Comparison of ENCODE assay signal across 19 cellular contexts in genomic region chr5:132484386-132484715, GRCh38. TPM values are rescaled to one million over a fixed set of nuclear protein-coding genes. Genes with fewer than 3 reads are reported as not detected.
A peak's percentile ranks its signal among the peaks of the same experiment; 100 is the strongest.
DNase-seq lines count a peak whose midpoint lies in the region; ATAC-seq, FAIRE-seq and TF ChIP-seq lines count a peak whose summit lies in the region.
"Had no signal": no experiment of that assay in that cellular context is flagged by ENCODE, and none has a peak within 500 bp of the region (broad histone marks: within the 10 kb centered on the region; RNA-seq: fewer than 3 reads in every experiment).

No MANE protein-coding gene starts in this region.

- peaks cover 48 to 54% of the 10 kb centered on the region in 2 experiments for H3K36me3 ChIP-seq in GM12878 (ENCODE audit: control insufficient read depth in 2 of 2, insufficient read depth in 2 of 2, low read length in 1 of 2)
- H3K36me3 ChIP-seq: cardiac muscle cell had no signal

- POLR2A ChIA-PET in T-cell (lab: Charles Lee) (interaction anchor here (0.5 to 1.9 kb wide), 9 partner anchors 8 to 97 kb away, joined by 3 to 9 read pairs (median 4); no protein-coding TSS in a partner anchor), GM12878 (lab: Charles Lee) (interaction anchor here (1.7 to 24.5 kb wide), 4 partner anchors 17 to 57 kb away, joined by 4 to 389 read pairs (median 39); no protein-coding TSS in a partner anchor)

- FAIRE-seq in GM12878 (lab: Jason Lieb, UNC) = no peak
- FAIRE-seq: endothelial cell of umbilical vein, H1 had no signal

- H3K79me2 ChIP-seq in GM12878 (ENCODE audit: control insufficient read depth, insufficient read depth, low read length) = peaks cover 53% of the 10 kb centered on the region

- peaks cover 75% of the 10 kb centered on the region for H3K36me3 Mint-ChIP-seq in T-helper 2 cell treated with Interferon-gamma antibody and Interleukin-4, amounts not matched to agents 5 μg/mL and 100 μg/mL, for 36 hours (ENCODE audit: low read depth)
- H3K36me3 Mint-ChIP-seq in T-cell = peaks cover 63% of the 10 kb centered on the region
- peaks cover 19% of the 10 kb centered on the region for H3K36me3 Mint-ChIP-seq in endothelial cell (ENCODE audit: low read depth, unreplicated experiment)

- peaks cover 44% of the 10 kb centered on the region for H3K4me1 ChIP-seq in GM12878 (ENCODE audit: control insufficient read depth, insufficient read depth, low read length)

- intact Hi-C loops in GM12878 (cut with micrococcal nuclease; ENCODE audit: unreplicated experiment) = no loop called here

- H3K27ac Mint-ChIP-seq in T-helper 2 cell treated with Interferon-gamma antibody and Interleukin-4, amounts not matched to agents 5 μg/mL and 100 μg/mL, for 36 hours = peak overlapping the region; percentile 70
- H3K27ac Mint-ChIP-seq in T-cell (peak overlapping the region; percentile 96 to 97), endothelial cell (ENCODE audit: unreplicated experiment) (no peak overlapping the region)

- TF ChIP-seq EP300 in GM12878 (IDR thresholded peaks at IDR 0.05; ENCODE audit: borderline replicate concordance in 1 of 2, control insufficient read depth in 1 of 2, low read depth in 2 of 2, low read length in 2 of 2) = no peak

- CTCF ChIA-PET in T-cell (lab: Charles Lee) = interaction anchor here (1.2 to 2.5 kb wide), 2 partner anchors 17 kb away, joined by 3 to 7 read pairs; no protein-coding TSS in a partner anchor
- CTCF ChIA-PET in GM12878 (lab: Yijun Ruan, JAX) = interaction anchor here (0.7 to 2.7 kb wide), 8 partner anchors 12 to 64 kb away, joined by 3 to 7 read pairs (median 5); no protein-coding TSS in a partner anchor

- H3K27ac ChIP-seq in GM12878 (ENCODE audit: control insufficient read depth, insufficient read depth) = no peak overlapping the region
- H3K27ac ChIP-seq: cardiac muscle cell, KMS-11 had no signal

- TF ChIP-seq RAD21 in GM12878 (IDR thresholded peaks at IDR 0.05; ENCODE audit: insufficient read depth, low read depth, low read length) = no peak

- peaks cover 52% of the 10 kb centered on the region for H3K4me1 Mint-ChIP-seq in T-helper 2 cell treated with Interferon-gamma antibody and Interleukin-4, amounts not matched to agents 5 μg/mL and 100 μg/mL, for 36 hours (ENCODE audit: low read depth)
- H3K4me1 Mint-ChIP-seq in T-cell = peaks cover 76 to 85% (median 82%) of the 10 kb centered on the region in 3 donors
- H3K4me1 Mint-ChIP-seq in endothelial cell (ENCODE audit: unreplicated experiment) = peaks cover 9% of the 10 kb centered on the region

- SMC1A ChIA-PET in GM12878 (lab: Charles Lee; ENCODE audit: uncharacterized antibody, unreplicated experiment) = interaction anchor here (1.1 to 8.5 kb wide), 9 partner anchors 18 to 97 kb away, joined by 3 to 85 read pairs (median 4); no protein-coding TSS in a partner anchor

- BruUV-seq in GM12878 (replicated peaks; lab: Mats Ljungman, UMichigan) = no TSS peak

- peaks cover 39% of the 10 kb centered on the region for H4K20me1 ChIP-seq in GM12878 (ENCODE audit: control insufficient read depth, insufficient read depth)

- TF ChIP-seq POLR2A in GM12878 (IDR thresholded peaks at IDR 0.05; ENCODE audit: low read depth, low read length) = peak; percentile 49

- no peak overlapping the region for H2AFZ ChIP-seq in GM12878 (ENCODE audit: control insufficient read depth, low read depth, low read length)

- no peaks in the 10 kb centered on the region for H3K27me3 Mint-ChIP-seq in T-helper 2 cell treated with Interferon-gamma antibody and Interleukin-4, amounts not matched to agents 5 μg/mL and 100 μg/mL, for 36 hours (ENCODE audit: low read depth)
- no peaks in the 10 kb centered on the region for H3K27me3 Mint-ChIP-seq in T-cell
- peaks cover 10% of the 10 kb centered on the region for H3K27me3 Mint-ChIP-seq in endothelial cell (ENCODE audit: unreplicated experiment)

- no peaks in the 10 kb centered on the region for H3K27me3 ChIP-seq in GM12878 (replicated peaks in 1 of 2; ENCODE audit: control insufficient read depth in 2 of 2, insufficient read depth in 2 of 2, low read length in 1 of 2)

- H3K4me2 ChIP-seq in GM12878 (ENCODE audit: control insufficient read depth, insufficient read depth) = no peak overlapping the region
- H3K4me2 ChIP-seq: KMS-11 had no signal

- in situ Hi-C loops in GM12878 (cut with MboI) = no loop called here

- RAD21 ChIA-PET in GM12878 (lab: Charles Lee; ENCODE audit: unreplicated experiment) = interaction anchor here (1.1 to 27.2 kb wide), 3 partner anchors 18 to 64 kb away, joined by 3 to 453 read pairs (median 4); no protein-coding TSS in a partner anchor

- H3K9me3 Mint-ChIP-seq in T-helper 2 cell treated with Interferon-gamma antibody and Interleukin-4, amounts not matched to agents 5 μg/mL and 100 μg/mL, for 36 hours = no peaks in the 10 kb centered on the region
- H3K9me3 Mint-ChIP-seq in T-cell (no peaks in the 10 kb centered on the region), endothelial cell (ENCODE audit: unreplicated experiment) (no peaks in the 10 kb centered on the region)

- DNase-seq in T-helper 2 cell treated with Interferon-gamma antibody and Interleukin-4, amounts not matched to agents 5 μg/mL and 100 μg/mL, for 36 hours (ENCODE audit: low spot score) = no peak
- DNase-seq in T-helper 2 cell = no peak
- DNase-seq in T-cell = peak in 3 of 34 experiments; percentile 10 to 24 (median 11)
- DNase-seq in GM12878 (ENCODE audit: low read depth, low spot score) = no peak
- DNase-seq in stimulated activated CD8-positive, alpha-beta memory T cell treated with anti-CD3 and anti-CD28 coated beads, Interleukin-4, amount 100 ng/mL, for 48 hours = peak; percentile 22
- no peak for DNase-seq in NCI-H226
- no peak for DNase-seq in endothelial cell (ENCODE audit: low spot score)
- DNase-seq: 8988T, glutamatergic neuron, kidney glomerular epithelial cell, NCI-H187 treated with DMSO at 0.1 percent for 48 hours, retina, SHP77 treated with DMSO at 0.1 percent for 48 hours had no signal

- no peak overlapping the region for H3K4me3 ChIP-seq in GM12878
- H3K4me3 ChIP-seq: cardiac muscle cell had no signal

- 94% methylated on average over 3 of the region's 3 CpGs for WGBS in GM12878 (ENCODE audit: insufficient coverage, insufficient replicate concordance, low lambda C conversion rate, missing lambda C conversion rate)

- no peaks in the 10 kb centered on the region for H3K9me3 ChIP-seq in GM12878 (replicated peaks; ENCODE audit: control insufficient read depth, insufficient read depth, low read length)

- H3K9ac ChIP-seq in GM12878 (ENCODE audit: control insufficient read depth, insufficient read depth, low read length) = no peak overlapping the region
- H3K9ac ChIP-seq: KMS-11 had no signal

- H3K4me3 Mint-ChIP-seq in T-helper 2 cell treated with Interferon-gamma antibody and Interleukin-4, amounts not matched to agents 5 μg/mL and 100 μg/mL, for 36 hours = peak overlapping the region; percentile 43
- H3K4me3 Mint-ChIP-seq in T-cell (peak overlapping the region; percentile 37 to 96 (median 96)), endothelial cell (ENCODE audit: unreplicated experiment) (no peak overlapping the region)

- no peak for ATAC-seq in T-cell (replicated peaks in 1 of 4)
- ATAC-seq in GM12878 = no peak
- ATAC-seq in GM21526 (IDR thresholded peaks at IDR 0.05; ENCODE audit: low FRiP score, unreplicated experiment) = no peak

- TF ChIP-seq CTCF in GM12878 (IDR thresholded peaks at IDR 0.05 in 2 of 3, conservative IDR thresholded peaks at IDR 0.05 in 1 of 3; ENCODE audit: control insufficient read depth in 2 of 3, extremely low read depth in 1 of 3, insufficient read depth in 1 of 3, low read depth in 3 of 3, low read length in 3 of 3) = no peak
- no peak for TF ChIP-seq CTCF in endothelial cell (IDR thresholded peaks at IDR 0.05; ENCODE audit: unreplicated experiment)

TF ChIP-seq in GM12878, 131 proteins besides CTCF, POLR2A, EP300 and RAD21 (continues in another document):
- no peak for TF ChIP-seq SMAD5 (IDR thresholded peaks at IDR 0.05; ENCODE audit: low read depth)

RNA-seq across cellular contexts. Expression of gene IRF1, which starts 6.2 kb away (rescaled TPM):
- 100 to 1,000 TPM; 167 to 859 (median 252) TPM for total RNA-seq in T-cell
- 216 and 219 TPM in 2 replicates for total RNA-seq in GM12878 (2013; cell fraction: nucleolus; rRNA removed)
- 29.9 and 30.5 TPM in 2 replicates for total RNA-seq in GM12878 (2014; rRNA removed)
- total RNA-seq in GM12878 (2014; rRNA removed; fragmentation: Illumina TruSeq; extraction: Trizol) = 41.9 and 45.3 TPM in 2 replicates
- total RNA-seq in GM12878 (2021) = 68.0 and 74.1 TPM in 2 replicates
- 19.0 TPM for polyA plus RNA-seq in GM12878 (2011; ENCODE audit: low read depth)
- 37.5 and 50.7 TPM in 2 replicates for polyA plus RNA-seq in GM12878 (2011; rRNA removed)
- 60.7 and 77.3 TPM in 2 replicates for polyA plus RNA-seq in GM12878 (2011; cell fraction: cytosol; rRNA removed)
- 156 and 160 TPM in 2 replicates for polyA plus RNA-seq in GM12878 (2011; cell fraction: nucleus; rRNA removed)
- polyA plus RNA-seq in GM12878 (2012) = 32.8 and 47.6 TPM in 2 replicates
- 45.9 and 48.6 TPM in 2 replicates for polyA plus RNA-seq in GM12878 (2014; fragmentation: Illumina TruSeq; extraction: Trizol)
- 10 to 100 TPM in 1 of 2 experiments, 1 to 10 TPM in 1; 6.9 to 14.0 TPM for polyA plus RNA-seq in GM12878 (2014; fragmentation: Nextera tagmentation; extraction: Ambion mirVana)
- polyA plus RNA-seq in GM12878 (2014; rRNA removed) = 55.9 and 56.1 TPM in 2 replicates
- polyA plus RNA-seq in GM12878 (2016; fragmentation: Nextera tagmentation; extraction: Ambion mirVana) = 10 to 100 TPM; 62.1 to 65.0 TPM
- polyA minus RNA-seq in GM12878 (2011; rRNA and poly(A)+ RNA removed) = 171 and 202 TPM in 2 replicates
- polyA minus RNA-seq in GM12878 (2011; cell fraction: cytosol; rRNA and poly(A)+ RNA removed) = 47.0 and 51.0 TPM in 2 replicates
- polyA minus RNA-seq in GM12878 (2011; cell fraction: nucleus; rRNA and poly(A)+ RNA removed) = 234 and 331 TPM in 2 replicates
- 7.1 TPM for total RNA-seq in endothelial cell (ENCODE audit: unreplicated experiment)

RNA-seq across cellular contexts. Expression of gene IL5, which starts 59.0 kb away (rescaled TPM):
- total RNA-seq in T-cell = 1 to 10 TPM in 1 of 5 donors, not detected in 4; 1.2 TPM
- total RNA-seq in GM12878 (2013; cell fraction: nucleolus; rRNA removed) = not detected in 2 replicates
- total RNA-seq in GM12878 (2014; rRNA removed) = not detected in 2 replicates
- not detected in 2 replicates for total RNA-seq in GM12878 (2014; rRNA removed; fragmentation: Illumina TruSeq; extraction: Trizol)
- total RNA-seq in GM12878 (2021) = not detected in 2 replicates
- polyA plus RNA-seq in GM12878 (2011; ENCODE audit: low read depth) = not detected
- polyA plus RNA-seq in GM12878 (2011; rRNA removed) = not detected in 2 replicates
- not detected in 2 replicates for polyA plus RNA-seq in GM12878 (2011; cell fraction: cytosol; rRNA removed)
- not detected in 2 replicates for polyA plus RNA-seq in GM12878 (2011; cell fraction: nucleus; rRNA removed)
- not detected in 2 replicates for polyA plus RNA-seq in GM12878 (2012)
- polyA plus RNA-seq in GM12878 (2014; fragmentation: Illumina TruSeq; extraction: Trizol) = not detected in 2 replicates
- polyA plus RNA-seq in GM12878 (2014; fragmentation: Nextera tagmentation; extraction: Ambion mirVana) = not detected
- polyA plus RNA-seq in GM12878 (2014; rRNA removed) = not detected in 2 replicates
- not detected for polyA plus RNA-seq in GM12878 (2016; fragmentation: Nextera tagmentation; extraction: Ambion mirVana)
- polyA minus RNA-seq in GM12878 (2011; rRNA and poly(A)+ RNA removed) = not detected in 2 replicates
- not detected in 2 replicates for polyA minus RNA-seq in GM12878 (2011; cell fraction: cytosol; rRNA and poly(A)+ RNA removed)
- not detected in 2 replicates for polyA minus RNA-seq in GM12878 (2011; cell fraction: nucleus; rRNA and poly(A)+ RNA removed)
- total RNA-seq in endothelial cell (ENCODE audit: unreplicated experiment) = not detected
- total RNA-seq: cardiac muscle cell, endothelial cell of umbilical vein, H1, myocyte had no signal
- polyA plus RNA-seq: cardiac muscle cell, endothelial cell of umbilical vein, H1 had no signal
